ENCODE assay signal across 8 cellular contexts in genomic region chr16:80899804-80900592, GRCh38.
DNase-seq lines count a peak whose midpoint lies in the region; ATAC-seq and TF ChIP-seq lines count a peak whose summit lies in the region.

No MANE protein-coding gene starts in this region.

- CTCF ChIA-PET in activated CD8-positive, alpha-beta T cell treated with anti-CD3 and anti-CD28 coated beads, Interleukin-2, amount 10 ng/mL, durations not matched to agents 7 days and 5 days (lab: Charles Lee) = no interaction called here

- no peak overlapping the region for H3K27ac Mint-ChIP-seq in activated CD8-positive, alpha-beta T cell treated with anti-CD3 and anti-CD28 coated beads, Interleukin-2, amount 10 ng/mL, durations not matched to agents 7 days and 5 days

- no peak overlapping the region for H3K4me3 Mint-ChIP-seq in activated CD8-positive, alpha-beta T cell treated with anti-CD3 and anti-CD28 coated beads, Interleukin-2, amount 10 ng/mL, durations not matched to agents 7 days and 5 days

- 56 to 57% methylated on average over 11 of the region's 11 CpGs for WGBS in GM23248 (ENCODE audit: low coverage in 1 of 2, low lambda C conversion rate in 2 of 2, missing lambda C conversion rate in 2 of 2), 2 experiments
- 39 to 57% (median 52%) methylated on average over 4 to 11 of the region's 11 CpGs for WGBS in adrenal gland, 4 donors

- H3K4me3 ChIP-seq in GM23248 (no peak overlapping the region), adrenal gland (no peak overlapping the region)

- POLR2A ChIA-PET in activated CD8-positive, alpha-beta T cell treated with anti-CD3 and anti-CD28 coated beads, Interleukin-2, amount 10 ng/mL, durations not matched to agents 7 days and 5 days (lab: Charles Lee) = no interaction called here

- H3K36me3 ChIP-seq in GM23248 (ENCODE audit: low read depth) (no peaks in the 10 kb centered on the region), adrenal gland (replicated peaks in 1 of 2) (no peaks in the 10 kb centered on the region)

- no peaks in the 10 kb centered on the region for H3K27me3 Mint-ChIP-seq in activated CD8-positive, alpha-beta T cell treated with anti-CD3 and anti-CD28 coated beads, Interleukin-2, amount 10 ng/mL, durations not matched to agents 7 days and 5 days (ENCODE audit: low read depth)

- H3K4me2 ChIP-seq in GM23248 (ENCODE audit: unreplicated experiment) = no peak overlapping the region

- H3K27ac ChIP-seq in GM23248 (no peak overlapping the region), adrenal gland (peak overlapping the region in 1 of 5 donors; percentile 81)

- H3K36me3 Mint-ChIP-seq in activated CD8-positive, alpha-beta T cell treated with anti-CD3 and anti-CD28 coated beads, Interleukin-2, amount 10 ng/mL, durations not matched to agents 7 days and 5 days (ENCODE audit: low read depth) = no peaks in the 10 kb centered on the region

- no peaks in the 10 kb centered on the region for H3K79me2 ChIP-seq in GM23248 (ENCODE audit: insufficient read depth)

- intact Hi-C loops in adrenal gland (cut with DNase I) = no loop called here
- intact Hi-C loops in sciatic nerve (cut with DNase I) = no loop called here

- H3F3A ChIP-seq in GM23248 (ENCODE audit: insufficient read depth) = no peaks in the 10 kb centered on the region

- H3K27me3 ChIP-seq in GM23248 (replicated peaks; ENCODE audit: insufficient read depth) = no peaks in the 10 kb centered on the region
- H3K27me3 ChIP-seq in adrenal gland = no peaks in the 10 kb centered on the region

- peak; percentile 44 for DNase-seq in GM23248
- DNase-seq in adrenal gland = peak; percentile 34 to 87 (median 74)
- DNase-seq in glomerular endothelial cell (ENCODE audit: extremely low read depth, low read depth, low spot score) = peak; percentile 29
- peak; percentile 82 for DNase-seq in sciatic nerve (ENCODE audit: low spot score)
- no peak for DNase-seq in activated CD8-positive, alpha-beta T cell treated with anti-CD3 and anti-CD28 coated beads, Interleukin-2, amount 10 ng/mL, durations not matched to agents 7 days and 5 days
- DNase-seq in activated CD8-positive, alpha-beta memory T cell treated with anti-CD3 and anti-CD28 coated beads, Interleukin-2, amount 50 U/mL, for 48 hours = no peak

- no peak for TF ChIP-seq CTCF in adrenal gland (IDR thresholded peaks at IDR 0.05)

- H3K9me3 Mint-ChIP-seq in activated CD8-positive, alpha-beta T cell treated with anti-CD3 and anti-CD28 coated beads, Interleukin-2, amount 10 ng/mL, durations not matched to agents 7 days and 5 days (ENCODE audit: insufficient read depth) = no peaks in the 10 kb centered on the region

- no peaks in the 10 kb centered on the region for H4K20me1 ChIP-seq in GM23248 (ENCODE audit: insufficient read depth)

- no peaks in the 10 kb centered on the region for H3K4me1 Mint-ChIP-seq in activated CD8-positive, alpha-beta T cell treated with anti-CD3 and anti-CD28 coated beads, Interleukin-2, amount 10 ng/mL, durations not matched to agents 7 days and 5 days (ENCODE audit: low read depth)

- H3K9ac ChIP-seq in GM23248 = no peak overlapping the region

- H3K9me2 ChIP-seq in GM23248 (ENCODE audit: insufficient read depth) = no peaks in the 10 kb centered on the region

- no peaks in the 10 kb centered on the region for H3K9me3 ChIP-seq in GM23248 (ENCODE audit: low read depth)
- no peaks in the 10 kb centered on the region for H3K9me3 ChIP-seq in adrenal gland (replicated peaks in 1 of 3)

- H3K4me1 ChIP-seq in GM23248 (ENCODE audit: insufficient read depth) = no peaks in the 10 kb centered on the region
- peaks cover 0 to 4% of the 10 kb centered on the region in 2 donors for H3K4me1 ChIP-seq in adrenal gland (replicated peaks in 1 of 2)

- no peak for TF ChIP-seq POLR2A in adrenal gland (IDR thresholded peaks at IDR 0.05)

- in situ Hi-C loops in GM23248 (cut with MboI) = no loop called here

- ATAC-seq in sciatic nerve (peak; percentile 96), HG03571 (IDR thresholded peaks at IDR 0.05; ENCODE audit: unreplicated experiment) (no peak), GM19035 (IDR thresholded peaks at IDR 0.05; ENCODE audit: unreplicated experiment) (no peak)
- ATAC-seq in activated CD8-positive, alpha-beta T cell treated with anti-CD3 and anti-CD28 coated beads, Interleukin-2, amount 10 ng/mL, durations not matched to agents 7 days and 5 days = no peak

- H2AFZ ChIP-seq in GM23248 = no peak overlapping the region

Comparison
In these comparisons a context has a peak if more than half of its experiments do, and no peak if none do; other contexts are left out.
1. DNase-seq: peak in GM23248 (single experiment), adrenal gland (7 of 7), glomerular endothelial cell (single experiment) and sciatic nerve (single experiment); none in activated CD8-positive, alpha-beta T cell treated with anti-CD3 and anti-CD28 coated beads, Interleukin-2, amount 10 ng/mL, durations not matched to agents 7 days and 5 days (single experiment) and activated CD8-positive, alpha-beta memory T cell treated with anti-CD3 and anti-CD28 coated beads, Interleukin-2, amount 50 U/mL, for 48 hours (single experiment).